Comparison of ENCODE assay signal across 25 cellular contexts in the genomic region with DNA sequence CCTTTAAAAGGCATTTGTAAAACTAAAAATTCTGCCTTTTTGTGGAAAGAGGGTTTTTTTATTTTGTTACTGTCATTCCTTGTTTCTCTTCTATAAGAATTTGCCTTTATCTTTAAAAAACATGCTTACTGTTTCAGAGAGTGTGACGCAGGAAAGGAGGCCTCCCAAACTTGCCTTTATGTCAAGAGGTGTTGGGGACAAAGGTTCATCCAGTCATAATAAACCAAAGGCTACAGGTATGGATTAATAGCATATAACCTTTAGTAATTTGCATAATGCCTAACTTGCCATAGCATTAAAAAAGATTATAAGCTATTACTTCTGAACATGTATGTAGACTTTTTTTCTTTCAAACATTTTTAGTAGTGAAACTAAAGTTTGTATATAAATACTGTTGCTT.
"Had no signal": no experiment of that assay in that cellular context is flagged by ENCODE, and none has a peak within 500 bp of the region (broad histone marks: within the 10 kb centered on the region; RNA-seq: fewer than 3 reads in every experiment).

No MANE protein-coding gene starts in this region.

- H3K4me1 Mint-ChIP-seq: mesothelial cell of epicardium, nephron had no signal

- ATAC-seq: effector memory CD8-positive, alpha-beta T cell; gastrocnemius medialis; lower lobe of right lung; pancreas; right cardiac atrium; stimulated activated effector memory CD8-positive, alpha-beta T cell treated with anti-CD3 and anti-CD28 coated beads, Interleukin-12 subunit alpha, Interleukin-12 subunit beta, amount 100 ng/mL, for 72 hours; stimulated activated naive CD8-positive, alpha-beta T cell treated with anti-CD3 and anti-CD28 coated beads, Interleukin-15, Interleukin-2, amounts not matched to agents 100 U/mL and 50 U/mL, for 24 hours had no signal

- H3K27ac ChIP-seq: epithelial cell of prostate, esophagus muscularis mucosa, gastrocnemius medialis, left ventricle myocardium inferior, lower lobe of right lung, pancreas, suprapubic skin, thyroid gland had no signal

- DNase-seq: effector memory CD8-positive, alpha-beta T cell; gastrocnemius medialis; immature natural killer cell; left ventricle myocardium inferior; lower lobe of right lung; occipital lobe; pancreas; right cardiac atrium; stimulated activated CD4-positive, alpha-beta T cell treated with anti-CD3 and anti-CD28 coated beads, Interleukin-4, amount 100 ng/mL, for 1 hour; stimulated activated CD8-positive, alpha-beta memory T cell treated with anti-CD3 and anti-CD28 coated beads, Interleukin-4, amount 100 ng/mL, for 48 hours; stimulated activated naive CD8-positive, alpha-beta T cell treated with anti-CD3 and anti-CD28 coated beads, Interleukin-15, Interleukin-2, amounts not matched to agents 100 U/mL and 50 U/mL, for 24 hours; thyroid gland had no signal

- H3K36me3 ChIP-seq: pancreas had no signal

- H3K9me3 ChIP-seq: esophagus muscularis mucosa, gastrocnemius medialis, left ventricle myocardium inferior, lower lobe of right lung, pancreas, suprapubic skin, thyroid gland had no signal

- H3K27ac Mint-ChIP-seq: dendritic cell treated with granulocyte-macrophage colony-stimulating factor and Interleukin-4, amounts not matched to agents 40 ng/mL and 50 ng/mL, for 4 days; immature natural killer cell; memory B cell; mesothelial cell of epicardium; nephron; progenitor cell of endocrine pancreas; stimulated activated effector memory CD8-positive, alpha-beta T cell treated with anti-CD3 and anti-CD28 coated beads, Interleukin-12 subunit alpha, Interleukin-12 subunit beta, amount 100 ng/mL, for 72 hours; type B pancreatic cell had no signal

- H3K4me3 ChIP-seq: esophagus muscularis mucosa, gastrocnemius medialis, left ventricle myocardium inferior, lower lobe of right lung, pancreas, smooth muscle cell, suprapubic skin, thyroid gland had no signal

- H3K27me3 ChIP-seq: esophagus muscularis mucosa, gastrocnemius medialis, pancreas, suprapubic skin, thyroid gland had no signal

- FAIRE-seq: keratinocyte, urothelium cell line had no signal

- H3K4me1 ChIP-seq: esophagus muscularis mucosa, left ventricle myocardium inferior, lower lobe of right lung, suprapubic skin, thyroid gland had no signal

- H3K27me3 Mint-ChIP-seq: dendritic cell treated with granulocyte-macrophage colony-stimulating factor and Interleukin-4, amounts not matched to agents 40 ng/mL and 50 ng/mL, for 4 days; effector memory CD8-positive, alpha-beta T cell; memory B cell; progenitor cell of endocrine pancreas; type B pancreatic cell had no signal

- H3K9me3 Mint-ChIP-seq: dendritic cell treated with granulocyte-macrophage colony-stimulating factor and Interleukin-4, amounts not matched to agents 40 ng/mL and 50 ng/mL, for 4 days; effector memory CD8-positive, alpha-beta T cell; immature natural killer cell; memory B cell; stimulated activated effector memory CD8-positive, alpha-beta T cell treated with anti-CD3 and anti-CD28 coated beads, Interleukin-12 subunit alpha, Interleukin-12 subunit beta, amount 100 ng/mL, for 72 hours; type B pancreatic cell had no signal

- H3K4me3 Mint-ChIP-seq: dendritic cell treated with granulocyte-macrophage colony-stimulating factor and Interleukin-4, amounts not matched to agents 40 ng/mL and 50 ng/mL, for 4 days; effector memory CD8-positive, alpha-beta T cell; immature natural killer cell; memory B cell; mesothelial cell of epicardium; nephron; stimulated activated effector memory CD8-positive, alpha-beta T cell treated with anti-CD3 and anti-CD28 coated beads, Interleukin-12 subunit alpha, Interleukin-12 subunit beta, amount 100 ng/mL, for 72 hours; type B pancreatic cell had no signal
